Comparison of ENCODE assay signal across 9 cellular contexts in genomic region chr7:27188666-27189559, GRCh38. TPM values are rescaled to one million over a fixed set of nuclear protein-coding genes. Genes with fewer than 3 reads are reported as not detected.
DNase-seq lines count a peak whose midpoint lies in the region; ATAC-seq and TF ChIP-seq lines count a peak whose summit lies in the region.
"Had no signal": no experiment of that assay in that cellular context is flagged by ENCODE, and none has a peak within 500 bp of the region (broad histone marks: within the 10 kb centered on the region; RNA-seq: fewer than 3 reads in every experiment).

No MANE protein-coding gene starts in this region.

- CTCF ChIA-PET in naive thymus-derived CD4-positive, alpha-beta T cell (lab: Charles Lee), result interaction anchor here (0.6 to 1.6 kb wide), 3 partner anchors 10 to 522 kb away, joined by 3 to 8 read pairs (median 3); no protein-coding TSS in a partner anchor

- H3K9me2 ChIP-seq in Karpas-422 (replicated peaks; ENCODE audit: insufficient read depth, low read length), result no peaks in the 10 kb centered on the region

- peak overlapping the region in 7 of 11 experiments; percentile 5 to 82 (median 43); a peak in 13 of 22 replicates for H3K4me2 ChIP-seq in BLaER1 treated with 17β-estradiol and CSF1 and Interleukin-3, amounts not matched to agents 10 nM and 100 nM
- no peak overlapping the region for H3K4me2 ChIP-seq in Karpas-422 (ENCODE audit: low read depth, low read length, poor library complexity, severe bottlenecking)

- no peak for TF ChIP-seq POLR2A in testis (IDR thresholded peaks at IDR 0.05)

- H3K9me3 ChIP-seq in BLaER1 treated with 17β-estradiol and CSF1 and Interleukin-3, amounts not matched to agents 10 nM and 100 nM (replicated peaks in 1 of 11), result peaks cover 0 to 37% (median 0%) of the 10 kb centered on the region in 11 experiments; a peak in 6 of 22 replicates
- H3K9me3 ChIP-seq in naive thymus-derived CD4-positive, alpha-beta T cell (ENCODE audit: control insufficient read depth in 2 of 3, low read length in 3 of 3), result no peaks in the 10 kb centered on the region
- H3K9me3 ChIP-seq in testis (no peaks in the 10 kb centered on the region), Karpas-422 (ENCODE audit: low read length) (no peaks in the 10 kb centered on the region)

- H3K79me2 ChIP-seq in Karpas-422 (ENCODE audit: low read length), result no peaks in the 10 kb centered on the region

- peaks cover 29 to 82% (median 60%) of the 10 kb centered on the region in 7 donors for H3K4me1 Mint-ChIP-seq in naive thymus-derived CD4-positive, alpha-beta T cell

- WGBS in testis, 2 donors, result 5 to 12% methylated on average over 43 to 51 of the region's 55 CpGs

- peaks cover 0 to 4% (median 0%) of the 10 kb centered on the region in 5 donors for H3K36me3 Mint-ChIP-seq in naive thymus-derived CD4-positive, alpha-beta T cell

- no peak overlapping the region for H3K27ac ChIP-seq in BLaER1 treated with 17β-estradiol and CSF1 and Interleukin-3, amounts not matched to agents 10 nM and 100 nM
- H3K27ac ChIP-seq in coronary artery, result no peak overlapping the region
- H3K27ac ChIP-seq in naive thymus-derived CD4-positive, alpha-beta T cell (ENCODE audit: low read depth, low read length), result no peak overlapping the region
- H3K27ac ChIP-seq in testis, result no peak overlapping the region
- no peak overlapping the region for H3K27ac ChIP-seq in Karpas-422 (ENCODE audit: low read length)

- peak overlapping the region in 4 of 10 experiments; percentile 37 to 42 (median 40); a peak in 9 of 20 replicates for H3K4me3 ChIP-seq in BLaER1 treated with 17β-estradiol and CSF1 and Interleukin-3, amounts not matched to agents 10 nM and 100 nM
- H3K4me3 ChIP-seq in coronary artery (peak overlapping the region; percentile 48), testis (peak overlapping the region in 1 of 2 donors; percentile 0), Karpas-422 (ENCODE audit: low read length) (no peak overlapping the region)
- H3K4me3 ChIP-seq in naive thymus-derived CD4-positive, alpha-beta T cell (ENCODE audit: low read length), result peak overlapping the region; percentile 43
- H3K4me3 ChIP-seq: K562 had no signal

- peak; percentile 55 for DNase-seq in MV-4-11 (lab: John Stamatoyannopoulos, UW)
- peak; percentile 67 for DNase-seq in coronary artery (ENCODE audit: low spot score)
- DNase-seq in naive thymus-derived CD4-positive, alpha-beta T cell, result peak in 7 of 9 donors; percentile 19 to 66 (median 61)
- no peak for DNase-seq in testis
- no peak for DNase-seq in DMS79 treated with DMSO at 0.1 percent for 48 hours (lab: John Stamatoyannopoulos, UW)
- DNase-seq in Karpas-422, result no peak

- peak; percentile 45 for ATAC-seq in naive thymus-derived CD4-positive, alpha-beta T cell
- no peak for ATAC-seq in GM18907 (IDR thresholded peaks at IDR 0.05; ENCODE audit: unreplicated experiment)
- ATAC-seq: K562 had no signal

- peak overlapping the region; percentile 19 to 88 (median 68) for H3K27ac Mint-ChIP-seq in naive thymus-derived CD4-positive, alpha-beta T cell

- H2AFZ ChIP-seq in Karpas-422 (ENCODE audit: low read length), result no peak overlapping the region

- H3K36me3 ChIP-seq in BLaER1 treated with 17β-estradiol and CSF1 and Interleukin-3, amounts not matched to agents 10 nM and 100 nM, result no peaks in the 10 kb centered on the region
- no peaks in the 10 kb centered on the region for H3K36me3 ChIP-seq in naive thymus-derived CD4-positive, alpha-beta T cell (ENCODE audit: control insufficient read depth in 2 of 3, insufficient read depth in 3 of 3, low read length in 3 of 3)
- H3K36me3 ChIP-seq in testis (ENCODE audit: low read depth, missing control alignments) (no peaks in the 10 kb centered on the region), Karpas-422 (ENCODE audit: insufficient read depth, low read length) (no peaks in the 10 kb centered on the region)

- peaks cover 0 to 100% (median 95%) of the 10 kb centered on the region in 11 experiments; a peak in 19 of 22 replicates for H4K20me1 ChIP-seq in BLaER1 treated with 17β-estradiol and CSF1 and Interleukin-3, amounts not matched to agents 10 nM and 100 nM
- no peaks in the 10 kb centered on the region for H4K20me1 ChIP-seq in Karpas-422 (ENCODE audit: insufficient read depth, low read depth, low read length)

- peak overlapping the region; percentile 61 to 92 (median 81) for H3K4me3 Mint-ChIP-seq in naive thymus-derived CD4-positive, alpha-beta T cell

- no peak for TF ChIP-seq CTCF in coronary artery (IDR thresholded peaks at IDR 0.05)
- TF ChIP-seq CTCF in testis (IDR thresholded peaks at IDR 0.05), result no peak

- H3K4me1 ChIP-seq in BLaER1 treated with 17β-estradiol and CSF1 and Interleukin-3, amounts not matched to agents 10 nM and 100 nM, result peaks cover 0 to 45% (median 13%) of the 10 kb centered on the region in 10 experiments; a peak in 12 of 20 replicates
- peaks cover 40 to 61% of the 10 kb centered on the region in 2 donors for H3K4me1 ChIP-seq in naive thymus-derived CD4-positive, alpha-beta T cell (ENCODE audit: control insufficient read depth in 2 of 2, insufficient read depth in 2 of 2, low read length in 2 of 2)
- peaks cover 10% of the 10 kb centered on the region for H3K4me1 ChIP-seq in testis
- no peaks in the 10 kb centered on the region for H3K4me1 ChIP-seq in Karpas-422 (ENCODE audit: low read length)

- intact Hi-C loops in naive thymus-derived CD4-positive, alpha-beta T cell (cut with micrococcal nuclease), result loop anchor here (2.0 to 5.0 kb wide), 4 partner anchors 16 to 1327 kb away; partner anchors contain the start of genes HOXA3 (in 2 of the 2) and HIBADH (in 1 of the 2)
- intact Hi-C loops in testis (cut with DNase I; ENCODE audit: low total_unique reads), result no loop called here

- peaks cover 83 to 94% (median 88%) of the 10 kb centered on the region in 5 donors for H3K27me3 Mint-ChIP-seq in naive thymus-derived CD4-positive, alpha-beta T cell

- H3K9ac ChIP-seq in BLaER1 treated with 17β-estradiol and CSF1 and Interleukin-3, amounts not matched to agents 10 nM and 100 nM, result no peak overlapping the region
- H3K9ac ChIP-seq in Karpas-422 (ENCODE audit: low read length), result no peak overlapping the region

- POLR2A ChIA-PET in naive thymus-derived CD4-positive, alpha-beta T cell (lab: Charles Lee), result interaction anchor here (0.9 to 1.0 kb wide), 3 partner anchors 20 to 585 kb away, joined by 3 read pairs; partner anchors contain the start of gene HOXA7

- peaks cover 100% of the 10 kb centered on the region in 11 experiments for H3K27me3 ChIP-seq in BLaER1 treated with 17β-estradiol and CSF1 and Interleukin-3, amounts not matched to agents 10 nM and 100 nM
- peaks cover 42 to 79% of the 10 kb centered on the region in 2 donors for H3K27me3 ChIP-seq in naive thymus-derived CD4-positive, alpha-beta T cell (ENCODE audit: control insufficient read depth in 2 of 2, insufficient read depth in 2 of 2, low read length in 2 of 2)
- H3K27me3 ChIP-seq in testis (peaks cover 8% of the 10 kb centered on the region), Karpas-422 (ENCODE audit: low read length) (no peaks in the 10 kb centered on the region)

- peaks cover 0 to 15% (median 0%) of the 10 kb centered on the region in 11 donors for H3K9me3 Mint-ChIP-seq in naive thymus-derived CD4-positive, alpha-beta T cell

RNA-seq across cellular contexts. Expression of gene HOXA11, which starts 3.9 kb away (rescaled TPM):
- total RNA-seq in naive thymus-derived CD4-positive, alpha-beta T cell, result not detected
- not detected for polyA plus RNA-seq in naive thymus-derived CD4-positive, alpha-beta T cell
- total RNA-seq in testis, result under 1 TPM in 1 of 2 donors, not detected in 1; 0.25 TPM
- polyA plus RNA-seq in testis (ENCODE audit: insufficient read depth, low read depth, low replicate concordance), result 0.96 TPM
- not detected in 2 replicates for total RNA-seq in Karpas-422 (2014; rRNA removed; shearing (Covaris generic); ENCODE audit: low replicate concordance)
- total RNA-seq: K562 had no signal
- polyA plus RNA-seq: K562 had no signal

RNA-seq across cellular contexts. Expression of gene HOXA13, which starts 11.0 kb away (rescaled TPM):
- not detected for total RNA-seq in naive thymus-derived CD4-positive, alpha-beta T cell
- not detected for polyA plus RNA-seq in naive thymus-derived CD4-positive, alpha-beta T cell
- total RNA-seq in testis, result not detected
- 0.30 TPM for polyA plus RNA-seq in testis (ENCODE audit: insufficient read depth, low read depth, low replicate concordance)
- 0.07 TPM in 1 of 2 replicates, not detected in the other for total RNA-seq in Karpas-422 (2014; rRNA removed; shearing (Covaris generic); ENCODE audit: low replicate concordance)
- total RNA-seq: K562 had no signal
- polyA plus RNA-seq: K562 had no signal

RNA-seq across cellular contexts. Expression of gene HOXA10, which starts 14.8 kb away (rescaled TPM):
- under 1 TPM in 1 of 5 experiments, not detected in 4; 0.66 TPM for total RNA-seq in naive thymus-derived CD4-positive, alpha-beta T cell
- polyA plus RNA-seq in naive thymus-derived CD4-positive, alpha-beta T cell, result not detected
- 1 to 10 TPM in 1 of 2 donors, under 1 TPM in 1; 0.31 to 1.8 TPM for total RNA-seq in testis
- polyA plus RNA-seq in testis (ENCODE audit: insufficient read depth, low read depth, low replicate concordance), result 1.6 TPM
- total RNA-seq in Karpas-422 (2014; rRNA removed; shearing (Covaris generic); ENCODE audit: low replicate concordance), result not detected in 2 replicates
- total RNA-seq: K562 had no signal
- polyA plus RNA-seq: K562 had no signal

RNA-seq across cellular contexts. Expression of gene HOXA9, which starts 23.6 kb away (rescaled TPM):
- total RNA-seq in naive thymus-derived CD4-positive, alpha-beta T cell, result 1 to 10 TPM in 1 of 5 experiments, under 1 TPM in 1, not detected in 3; 0.70 to 1.7 TPM
- not detected for polyA plus RNA-seq in naive thymus-derived CD4-positive, alpha-beta T cell
- total RNA-seq in testis, result under 1 TPM; 0.25 to 0.39 TPM
- 1.0 TPM for polyA plus RNA-seq in testis (ENCODE audit: insufficient read depth, low read depth, low replicate concordance)
- not detected in 2 replicates for total RNA-seq in Karpas-422 (2014; rRNA removed; shearing (Covaris generic); ENCODE audit: low replicate concordance)
- total RNA-seq: K562 had no signal
- polyA plus RNA-seq: K562 had no signal

RNA-seq across cellular contexts. Expression of gene HOXA7, which starts 32.4 kb away (rescaled TPM):
- total RNA-seq in naive thymus-derived CD4-positive, alpha-beta T cell, result not detected
- polyA plus RNA-seq in naive thymus-derived CD4-positive, alpha-beta T cell, result not detected
- total RNA-seq in testis, result 1 to 10 TPM; 3.1 to 7.8 TPM
- polyA plus RNA-seq in testis (ENCODE audit: insufficient read depth, low read depth, low replicate concordance), result 13.1 TPM
- total RNA-seq in Karpas-422 (2014; rRNA removed; shearing (Covaris generic); ENCODE audit: low replicate concordance), result 7.5 and 10.2 TPM in 2 replicates
- total RNA-seq: K562 had no signal
- polyA plus RNA-seq: K562 had no signal

Comparison
In these comparisons a context has a peak if more than half of its experiments do, and no peak if none do; other contexts are left out.
1. DNase-seq: peak in MV-4-11 (single experiment), coronary artery (single experiment) and naive thymus-derived CD4-positive, alpha-beta T cell (7 of 9); none in testis (single experiment), DMS79 treated with DMSO at 0.1 percent for 48 hours (single experiment) and Karpas-422 (single experiment).